Comparison of ENCODE assay signal across 8 cellular contexts in genomic region chr3:126357299-126358037, GRCh38. TPM values are rescaled to one million over a fixed set of nuclear protein-coding genes. Genes with fewer than 3 reads are reported as not detected.
DNase-seq lines count a peak whose midpoint lies in the region; ATAC-seq and TF ChIP-seq lines count a peak whose summit lies in the region.

TSS of gene KLF15 (minus strand) at chr3:126357408. CDS start at chr3:126352922, 4,486 bp downstream.

- peak; percentile 80 to 83 for ATAC-seq in right cardiac atrium

- H3K9me3 ChIP-seq in HEK293 (ENCODE audit: control insufficient read depth, insufficient read depth, low read depth, low read length) (no peaks in the 10 kb centered on the region), right cardiac atrium (ENCODE audit: control insufficient read depth, low read length) (no peaks in the 10 kb centered on the region)

- TF ChIP-seq CTCF in HEK293 (tag by site-specific recombination; IDR thresholded peaks at IDR 0.05) = no peak

- CTCF ChIA-PET in HEK293 (lab: Yijun Ruan, JAX) = no interaction called here

- POLR2A ChIA-PET in HEK293 (lab: Yijun Ruan, JAX) = interaction anchor here (0.7 kb wide), 1 partner anchor 629 kb away, joined by 7 read pairs; no protein-coding TSS in a partner anchor

- DNase-seq in GDM1 (lab: John Stamatoyannopoulos, UW) = peak; percentile 55
- peak; percentile 55 for DNase-seq in MV-4-11 (lab: John Stamatoyannopoulos, UW)
- DNase-seq in T-helper 22 cell (ENCODE audit: low read depth) = peak; percentile 54
- peak; percentile 27 to 94 (median 86) for DNase-seq in anterior cingulate cortex (lab: John Stamatoyannopoulos, UW)
- DNase-seq in right cardiac atrium = peak; percentile 90 to 96 (median 96)
- DNase-seq in pulmonary artery endothelial cell (ENCODE audit: low read depth, low spot score) = peak; percentile 44
- peak; percentile 89 for DNase-seq in ureter (ENCODE audit: low spot score)

- H3K36me3 ChIP-seq in HEK293 (ENCODE audit: control insufficient read depth in 2 of 2, insufficient read depth in 1 of 2, low read length in 2 of 2) = peaks cover 0 to 4% of the 10 kb centered on the region in 2 experiments; a peak in 1 of 3 replicates

- H3K4me1 ChIP-seq in HEK293 (ENCODE audit: control insufficient read depth, insufficient read depth, low read length) (no peaks in the 10 kb centered on the region; the same call in 1 of the 2 replicates), right cardiac atrium (ENCODE audit: control insufficient read depth, insufficient read depth, low read length) (peaks cover 8% of the 10 kb centered on the region)

- WGBS in right cardiac atrium = under 1% methylated on average over 86 of the region's 86 CpGs

- H3K27ac ChIP-seq in HEK293 (ENCODE audit: extremely low read depth, low read depth, low read length) = no peak within 1 kb of the TSS; the same call in 1 of the 2 replicates
- peak within 1 kb of the TSS; percentile 95 for H3K27ac ChIP-seq in right cardiac atrium (ENCODE audit: low read length)

- H3K27me3 ChIP-seq in right cardiac atrium (ENCODE audit: control insufficient read depth, insufficient read depth) = no peaks in the 10 kb centered on the region

- H3K4me3 ChIP-seq in HEK293 (ENCODE audit: low read depth, low read length) (peak within 1 kb of the TSS; percentile 54), right cardiac atrium (ENCODE audit: low read length) (peak within 1 kb of the TSS; percentile 86)

- intact Hi-C loops in right cardiac atrium (cut with DNase I) = loop anchor here in 2 of 4 donors (2.0 to 5.0 kb wide), 2 partner anchors 89 to 90 kb away; no protein-coding TSS in a partner anchor

TF ChIP-seq in HEK293, 187 proteins besides CTCF, POLR2A, EP300 and RAD21 (continues in another document):
- TF ChIP-seq TRIM28 (IDR thresholded peaks at IDR 0.05; ENCODE audit: borderline replicate concordance, low read length) (0 out of 2 replicates have a peak, but pooled peaks have one; percentile 37), ZNF623 (tag by site-specific recombination; IDR thresholded peaks at IDR 0.05) (no peak), ZBTB49 (tag by site-specific recombination; IDR thresholded peaks at IDR 0.05; ENCODE audit: low read depth) (no peak), ZNF621 (tag by site-specific recombination; IDR thresholded peaks at IDR 0.05) (no peak), GLIS2 (tag by site-specific recombination; IDR thresholded peaks at IDR 0.05) (peak; percentile 64), ZBTB26 (tag by site-specific recombination; optimal IDR thresholded peaks at IDR 0.05) (peak; percentile 63), RBAK (tag by site-specific recombination; IDR thresholded peaks at IDR 0.05) (no peak), SP3 (tag by site-specific recombination; IDR thresholded peaks at IDR 0.05) (peak; percentile 39), KLF9 (tag by site-specific recombination; IDR thresholded peaks at IDR 0.05; ENCODE audit: low read depth) (peak; percentile 63; the same call in 1 of the 2 replicates), ZNF140 (tag by site-specific recombination; IDR thresholded peaks at IDR 0.05) (no peak), ZNF571 (tag by site-specific recombination; IDR thresholded peaks at IDR 0.05) (no peak), SP2 (tag by site-specific recombination; IDR thresholded peaks at IDR 0.05) (peak; percentile 39; the same call in 1 of the 2 replicates), ZNF843 (tag by site-specific recombination; IDR thresholded peaks at IDR 0.05) (no peak), ZNF473 (tag by site-specific recombination; IDR thresholded peaks at IDR 0.05) (no peak), ZNF624 (tag by site-specific recombination; IDR thresholded peaks at IDR 0.05) (no peak), KLF8 (tag by site-specific recombination; IDR thresholded peaks at IDR 0.05) (peak; percentile 60; the same call in 1 of the 2 replicates), ZNF335 (tag by site-specific recombination; conservative IDR thresholded peaks at IDR 0.05) (peak; percentile 73), ZNF488 (tag by site-specific recombination; IDR thresholded peaks at IDR 0.05) (no peak), HOXC10 (CRISPR knock-in tag; IDR thresholded peaks at IDR 0.05) (no peak), ZFHX2 (tag by site-specific recombination; conservative IDR thresholded peaks at IDR 0.05) (peak; percentile 8; the same call in 1 of the 2 replicates), ZNF677 (tag by site-specific recombination; IDR thresholded peaks at IDR 0.05) (no peak), ZNF596 (tag by site-specific recombination; IDR thresholded peaks at IDR 0.05) (no peak), ZSCAN5A (tag by site-specific recombination; IDR thresholded peaks at IDR 0.05) (no peak), GLIS1 (tag by site-specific recombination; IDR thresholded peaks at IDR 0.05) (peak; percentile 64), ZNF24 (tag by site-specific recombination; IDR thresholded peaks at IDR 0.05) (no peak; the same call in 1 of the 2 replicates), ZNF830 (tag by site-specific recombination; IDR thresholded peaks at IDR 0.05; ENCODE audit: low read depth) (no peak), ZBTB48 (tag by site-specific recombination; IDR thresholded peaks at IDR 0.05) (peak; percentile 64), PATZ1 (tag by site-specific recombination; IDR thresholded peaks at IDR 0.05) (peak; percentile 62), ZSCAN23 (tag by site-specific recombination; IDR thresholded peaks at IDR 0.05) (no peak), KLF16 (tag by site-specific recombination; IDR thresholded peaks at IDR 0.05) (0 out of 2 replicates have a peak, but pooled peaks have one; percentile 45), ZNF791 (tag by site-specific recombination; IDR thresholded peaks at IDR 0.05) (no peak)

RNA-seq across cellular contexts. Expression of gene KLF15, which starts in this region (rescaled TPM):
- total RNA-seq in right cardiac atrium (10 to 100 TPM; 24.0 to 38.4 (median 31.1) TPM), pulmonary artery endothelial cell (2.3 and 4.3 TPM in 2 replicates), ureter (18.9 TPM)
- polyA plus RNA-seq in right cardiac atrium = 36.2 TPM

Comparison
In these comparisons a context has a peak if more than half of its experiments do, and no peak if none do; other contexts are left out.
1. DNase-seq: peak in every context shown above with its lines; median percentile 96 in right cardiac atrium; 89 in ureter; 86 in anterior cingulate cortex; 55 in GDM1; 55 in MV-4-11; 54 in T-helper 22 cell; 44 in pulmonary artery endothelial cell.